ENCODE assay signal across 9 cellular contexts in genomic region chr7:130486963-130487324, GRCh38. TPM values are rescaled to one million over a fixed set of nuclear protein-coding genes. Genes with fewer than 3 reads are reported as not detected.
DNase-seq lines count a peak whose midpoint lies in the region; ATAC-seq lines count a peak whose summit lies in the region.
"Had no signal": no experiment of that assay in that cellular context is flagged by ENCODE, and none has a peak within 500 bp of the region (broad histone marks: within the 10 kb centered on the region; RNA-seq: fewer than 3 reads in every experiment).

No MANE protein-coding gene starts in this region.

- peaks cover 0 to 4% of the 10 kb centered on the region in 2 donors for H3K4me1 ChIP-seq in neuronal stem cell (ENCODE audit: control insufficient read depth in 2 of 2, insufficient read depth in 1 of 2, low read depth in 1 of 2, low read length in 2 of 2)

- peak overlapping the region; percentile 93 for H2AK5ac ChIP-seq in neuronal stem cell (ENCODE audit: low read depth, low read length)

- peaks cover 11% of the 10 kb centered on the region for H3K79me1 ChIP-seq in neuronal stem cell (ENCODE audit: low read depth, low read length)

- no peak overlapping the region for H3K27ac Mint-ChIP-seq in effector memory CD8-positive, alpha-beta T cell

- no peak overlapping the region for H3K27ac ChIP-seq in neuronal stem cell (replicated peaks; ENCODE audit: low read length)

- H3K9me3 Mint-ChIP-seq in effector memory CD8-positive, alpha-beta T cell = no peaks in the 10 kb centered on the region

- H3K36me3 Mint-ChIP-seq in effector memory CD8-positive, alpha-beta T cell (ENCODE audit: insufficient read depth) = peaks cover 3% of the 10 kb centered on the region

- H4K91ac ChIP-seq in neuronal stem cell (ENCODE audit: low read depth, low read length, poor library complexity) = peak overlapping the region; percentile 98

- peak overlapping the region in 1 of 2 donors; percentile 97 for H3K4me3 ChIP-seq in neuronal stem cell (ENCODE audit: low read length in 2 of 2)

- H3K36me3 ChIP-seq in neuronal stem cell (replicated peaks in 1 of 2; ENCODE audit: control insufficient read depth in 2 of 2, insufficient read depth in 2 of 2, low read length in 2 of 2) = no peaks in the 10 kb centered on the region

- H3K4me3 Mint-ChIP-seq in effector memory CD8-positive, alpha-beta T cell = peak overlapping the region; percentile 84 to 87

- H3K27me3 Mint-ChIP-seq in effector memory CD8-positive, alpha-beta T cell = peaks cover 62 to 95% of the 10 kb centered on the region in 2 donors

- H3K4me2 ChIP-seq in neuronal stem cell (ENCODE audit: insufficient read depth, low read length, poor library complexity, severe bottlenecking) = peak overlapping the region; percentile 88

- peak overlapping the region; percentile 82 for H3K23ac ChIP-seq in neuronal stem cell (ENCODE audit: low read depth, low read length, poor library complexity)

- H3K18ac ChIP-seq in neuronal stem cell (ENCODE audit: low read length) = peak overlapping the region; percentile 97

- peaks cover 23 to 29% of the 10 kb centered on the region in 2 donors for H3K4me1 Mint-ChIP-seq in effector memory CD8-positive, alpha-beta T cell (ENCODE audit: low read depth in 2 of 2)

- H3K4ac ChIP-seq in neuronal stem cell (ENCODE audit: low read length) = no peak overlapping the region

- no peak overlapping the region for H4K8ac ChIP-seq in neuronal stem cell (ENCODE audit: low read depth, low read length)

- no peaks in the 10 kb centered on the region for H3K27me3 ChIP-seq in neuronal stem cell (ENCODE audit: control insufficient read depth in 3 of 3, insufficient read depth in 3 of 3, low read depth in 1 of 3, low read length in 3 of 3)

- H2BK120ac ChIP-seq in neuronal stem cell (ENCODE audit: low read depth, low read length) = no peak overlapping the region

- DNase-seq in GF-D8 (lab: John Stamatoyannopoulos, UW) (peak; percentile 42), NCI-H69 (lab: John Stamatoyannopoulos, UW) (peak; percentile 74), neuronal stem cell (ENCODE audit: low spot score) (no peak), Ammon's horn (ENCODE audit: low spot score) (no peak)
- no peak for DNase-seq in effector memory CD8-positive, alpha-beta T cell
- DNase-seq in NK-92 treated with Interleukin-12 subunit alpha and Interleukin-12 subunit beta, amount 100 ng/mL, for 24 hours (lab: John Stamatoyannopoulos, UW) = no peak
- DNase-seq: NCI-H82 had no signal

- H2BK15ac ChIP-seq in neuronal stem cell (ENCODE audit: low read length) = no peak overlapping the region

- H3K9ac ChIP-seq in neuronal stem cell (ENCODE audit: low read depth, low read length, poor library complexity) = peak overlapping the region; percentile 96

- ATAC-seq in effector memory CD8-positive, alpha-beta T cell (replicated peaks) = no peak
- ATAC-seq in GM19328 (IDR thresholded peaks at IDR 0.05; ENCODE audit: unreplicated experiment) = no peak
- ATAC-seq in HG02763 (IDR thresholded peaks at IDR 0.05; ENCODE audit: unreplicated experiment) = no peak

- peak overlapping the region; percentile 62 for H2BK5ac ChIP-seq in neuronal stem cell (ENCODE audit: low read length)

- H2BK12ac ChIP-seq in neuronal stem cell (ENCODE audit: low read length) = peak overlapping the region; percentile 36

- H3K14ac ChIP-seq in neuronal stem cell (ENCODE audit: low read length) = no peak overlapping the region

- no peak overlapping the region for H2AFZ ChIP-seq in neuronal stem cell (ENCODE audit: low read length)

- WGBS in neuronal stem cell (ENCODE audit: extremely low coverage in 2 of 2, insufficient read length in 2 of 2, insufficient replicate concordance in 1 of 2), 2 donors = no CpG with 5 or more reads among the region's 4 CpGs

- peaks cover 0 to 5% of the 10 kb centered on the region in 2 donors for H3K9me3 ChIP-seq in neuronal stem cell (replicated peaks in 1 of 2; ENCODE audit: control insufficient read depth in 2 of 2, insufficient read depth in 1 of 2, low read depth in 1 of 2, low read length in 2 of 2)

RNA-seq across cellular contexts. Expression of gene MEST, which starts 4.9 kb away (rescaled TPM):
- polyA plus RNA-seq in neuronal stem cell (2013, experiment 1 of 2) = 487 TPM
- 485 TPM for polyA plus RNA-seq in neuronal stem cell (2013, experiment 2 of 2)

RNA-seq across cellular contexts. Expression of gene CEP41, which starts 46.1 kb away (rescaled TPM):
- polyA plus RNA-seq in neuronal stem cell (2013, experiment 1 of 2) = 20.9 TPM
- polyA plus RNA-seq in neuronal stem cell (2013, experiment 2 of 2) = 21.0 TPM

Comparison
In these comparisons a context has a peak if more than half of its experiments do, and no peak if none do; other contexts are left out.
1. DNase-seq: peak in GF-D8 (single experiment) and NCI-H69 (single experiment); none in effector memory CD8-positive, alpha-beta T cell (0 of 3), neuronal stem cell (single experiment), NK-92 treated with Interleukin-12 subunit alpha and Interleukin-12 subunit beta, amount 100 ng/mL, for 24 hours (single experiment) and Ammon's horn (single experiment).